In the genomic region with DNA sequence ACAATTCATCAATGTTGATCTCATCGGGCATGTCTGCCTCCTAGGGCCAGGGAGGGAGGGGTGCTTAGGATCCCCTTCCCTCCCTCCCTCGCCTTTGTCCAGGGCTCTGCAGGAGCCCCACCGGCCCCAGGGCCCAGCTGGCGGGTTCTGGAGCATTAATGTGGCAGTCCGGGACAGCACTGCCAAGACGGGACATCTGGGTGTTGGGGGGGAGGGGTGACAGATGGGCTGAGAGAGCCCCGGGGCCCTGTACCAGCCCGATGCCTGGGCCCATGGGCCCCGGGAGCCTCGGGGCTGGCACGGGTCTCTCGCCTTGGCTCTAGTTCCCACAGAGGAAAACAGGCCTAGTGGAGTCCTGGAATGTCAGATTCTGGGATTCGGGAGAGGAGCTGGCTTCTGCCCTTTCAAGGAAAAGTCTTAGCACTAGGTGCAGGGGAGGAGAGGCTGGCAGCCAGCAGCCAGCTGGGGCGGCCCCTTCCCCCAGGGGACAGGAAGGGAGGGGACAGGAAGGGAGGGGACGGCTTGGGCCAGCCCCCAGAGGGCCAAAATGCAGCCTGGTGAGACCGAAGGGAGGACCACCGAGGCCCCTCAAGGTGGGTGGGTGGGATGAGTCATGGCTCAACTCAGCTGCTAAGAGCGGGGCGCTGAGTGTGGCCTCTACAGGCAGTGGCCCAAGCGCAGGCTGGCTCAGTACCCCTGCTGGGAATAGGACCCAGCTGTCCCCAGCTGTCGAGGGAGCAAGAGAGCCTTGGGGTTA, we compare ENCODE assay signal across 11 cellular contexts. TPM values are rescaled to one million over a fixed set of nuclear protein-coding genes. Genes with fewer than 3 reads are reported as not detected.
DNase-seq lines count a peak whose midpoint lies in the region; ATAC-seq and TF ChIP-seq lines count a peak whose summit lies in the region.
"Had no signal": no experiment of that assay in that cellular context is flagged by ENCODE, and none has a peak within 500 bp of the region (broad histone marks: within the 10 kb centered on the region; RNA-seq: fewer than 3 reads in every experiment).

No MANE protein-coding gene starts in this region.

- H3K27ac ChIP-seq in SK-N-SH (ENCODE audit: low read depth in 2 of 2, low read length in 1 of 2), result no peak overlapping the region
- peak overlapping the region; percentile 83 to 84 for H3K27ac ChIP-seq in esophagus (ENCODE audit: low read depth in 2 of 2, low read length in 1 of 2)
- peak overlapping the region; percentile 61 for H3K27ac ChIP-seq in muscle layer of duodenum (ENCODE audit: low read length)
- H3K27ac ChIP-seq in MM.1S (ENCODE audit: low read length), result no peak overlapping the region

- H3K9ac ChIP-seq in SK-N-SH (no peak overlapping the region), MM.1S (ENCODE audit: low read length) (no peak overlapping the region)

- TF ChIP-seq EP300 in SK-N-SH (IDR thresholded peaks at IDR 0.05; ENCODE audit: borderline replicate concordance in 1 of 2, low read depth in 1 of 2, low read length in 1 of 2), result no peak

- H3K9me2 ChIP-seq in SK-N-SH (no peaks in the 10 kb centered on the region), MM.1S (replicated peaks; ENCODE audit: insufficient read depth, low read length) (no peaks in the 10 kb centered on the region)

- H3K36me3 ChIP-seq in SK-N-SH (replicated peaks in 1 of 2; ENCODE audit: control insufficient read depth in 1 of 2, insufficient read depth in 2 of 2, low read length in 1 of 2) (no peaks in the 10 kb centered on the region), esophagus (ENCODE audit: control insufficient read depth in 2 of 2, insufficient read depth in 2 of 2, low read length in 1 of 2) (no peaks in the 10 kb centered on the region), muscle layer of duodenum (ENCODE audit: control insufficient read depth in 1 of 2, insufficient read depth in 2 of 2, low read length in 2 of 2) (no peaks in the 10 kb centered on the region), MM.1S (replicated peaks; ENCODE audit: insufficient read depth, low read length) (no peaks in the 10 kb centered on the region)

- ATAC-seq in SK-N-SH treated with all-trans-retinoic acid at 6 μM for 48 hours, result no peak

- peaks cover 9% of the 10 kb centered on the region for H3K27me3 ChIP-seq in SK-N-SH (ENCODE audit: insufficient read depth)
- H3K27me3 ChIP-seq in esophagus (ENCODE audit: control insufficient read depth in 1 of 2, insufficient read depth in 2 of 2, low read length in 2 of 2), result no peaks in the 10 kb centered on the region
- H3K27me3 ChIP-seq in muscle layer of duodenum (ENCODE audit: low read depth, low read length), result no peaks in the 10 kb centered on the region
- H3K27me3 ChIP-seq in MM.1S (replicated peaks; ENCODE audit: insufficient read depth, low read length), result peaks cover 38% of the 10 kb centered on the region

- H3K4me1 ChIP-seq in SK-N-SH (ENCODE audit: control insufficient read depth in 1 of 2, insufficient read depth in 2 of 2, low read depth in 1 of 2, low read length in 1 of 2), result peaks cover 0 to 16% of the 10 kb centered on the region in 2 experiments; a peak in 2 of 4 replicates
- peaks cover 2 to 12% of the 10 kb centered on the region in 2 donors for H3K4me1 ChIP-seq in esophagus (ENCODE audit: control insufficient read depth in 2 of 2, insufficient read depth in 2 of 2, low read length in 1 of 2)
- H3K4me1 ChIP-seq in muscle layer of duodenum (ENCODE audit: control insufficient read depth in 1 of 2, insufficient read depth in 2 of 2, low read length in 2 of 2), result peaks cover 0 to 36% of the 10 kb centered on the region in 2 donors
- H3K4me1 ChIP-seq in MM.1S (ENCODE audit: low read length), result no peaks in the 10 kb centered on the region

- H3K4me2 ChIP-seq in SK-N-SH (no peak overlapping the region), MM.1S (ENCODE audit: low read depth, low read length) (no peak overlapping the region)

- 67% methylated on average over 14 of the region's 21 CpGs for WGBS in SK-N-SH (ENCODE audit: low lambda C conversion rate)
- 33 to 52% methylated on average over 21 of the region's 21 CpGs for WGBS in esophagus, 2 donors

- no peak for TF ChIP-seq RAD21 in SK-N-SH (IDR thresholded peaks at IDR 0.05; ENCODE audit: low read length)

- H3F3A ChIP-seq in SK-N-SH (replicated peaks; ENCODE audit: insufficient read depth) (no peaks in the 10 kb centered on the region), MM.1S (ENCODE audit: insufficient read depth, low read length) (no peaks in the 10 kb centered on the region)

- peak overlapping the region; percentile 91 for H3K27ac Mint-ChIP-seq in type B pancreatic cell
- no peak overlapping the region for H3K27ac Mint-ChIP-seq in activated T-cell treated with anti-CD3 and anti-CD28 coated beads, Interleukin-2, amount 50 U/mL, for 24 hours

- CTCF ChIA-PET in SK-N-SH (lab: Yijun Ruan, JAX), result interaction anchor here (0.6 to 5.7 kb wide), 6 partner anchors 9 to 111 kb away, joined by 3 to 41 read pairs (median 10); partner anchors contain the start of gene CATSPERG

- no peaks in the 10 kb centered on the region for H3K36me3 Mint-ChIP-seq in type B pancreatic cell
- H3K36me3 Mint-ChIP-seq in activated T-cell treated with anti-CD3 and anti-CD28 coated beads, Interleukin-2, amount 50 U/mL, for 24 hours (ENCODE audit: low read depth), result no peaks in the 10 kb centered on the region

- no peak overlapping the region for H2AFZ ChIP-seq in SK-N-SH (ENCODE audit: low read depth)
- no peak overlapping the region for H2AFZ ChIP-seq in MM.1S (ENCODE audit: low read length)

- H3K4me1 Mint-ChIP-seq in type B pancreatic cell (ENCODE audit: unreplicated experiment), result peaks cover 30% of the 10 kb centered on the region
- peaks cover 5% of the 10 kb centered on the region for H3K4me1 Mint-ChIP-seq in activated T-cell treated with anti-CD3 and anti-CD28 coated beads, Interleukin-2, amount 50 U/mL, for 24 hours (ENCODE audit: low read depth)

- H3K79me2 ChIP-seq in SK-N-SH (ENCODE audit: insufficient read depth) (no peaks in the 10 kb centered on the region), MM.1S (ENCODE audit: low read length) (no peaks in the 10 kb centered on the region)

- H4K20me1 ChIP-seq in SK-N-SH (ENCODE audit: insufficient read depth) (no peaks in the 10 kb centered on the region), MM.1S (ENCODE audit: insufficient read depth, low read length) (no peaks in the 10 kb centered on the region)

- peak; percentile 62 for DNase-seq in SK-N-SH
- DNase-seq in type B pancreatic cell (ENCODE audit: extremely low spot score, unreplicated experiment), result no peak
- no peak for DNase-seq in activated T-cell treated with anti-CD3 and anti-CD28 coated beads, Interleukin-2, amount 50 U/mL, for 24 hours
- no peak for DNase-seq in glomerular visceral epithelial cell (ENCODE audit: extremely low spot score)
- DNase-seq in MM.1S, result no peak
- DNase-seq: 8988T, NCI-H187 had no signal

- TF ChIP-seq CTCF in SK-N-SH (IDR thresholded peaks at IDR 0.05) (no peak), type B pancreatic cell (conservative IDR thresholded peaks at IDR 0.05) (no peak), MM.1S (IDR thresholded peaks at IDR 0.05; ENCODE audit: low read length) (no peak)

- POLR2A ChIA-PET in SK-N-SH (lab: Yijun Ruan, JAX), result no interaction called here

- no peaks in the 10 kb centered on the region for H3K9me3 Mint-ChIP-seq in type B pancreatic cell
- H3K9me3 Mint-ChIP-seq in activated T-cell treated with anti-CD3 and anti-CD28 coated beads, Interleukin-2, amount 50 U/mL, for 24 hours, result no peaks in the 10 kb centered on the region

- H3K9me3 ChIP-seq in SK-N-SH, result no peaks in the 10 kb centered on the region
- H3K9me3 ChIP-seq in esophagus (ENCODE audit: control insufficient read depth in 2 of 2, insufficient read depth in 1 of 2, low read depth in 1 of 2, low read length in 1 of 2), result no peaks in the 10 kb centered on the region
- no peaks in the 10 kb centered on the region for H3K9me3 ChIP-seq in muscle layer of duodenum (ENCODE audit: control insufficient read depth in 1 of 2, low read length in 2 of 2)
- H3K9me3 ChIP-seq in MM.1S (replicated peaks; ENCODE audit: insufficient read depth, low read length), result no peaks in the 10 kb centered on the region

- H3K27me3 Mint-ChIP-seq in type B pancreatic cell, result peaks cover 19% of the 10 kb centered on the region
- peaks cover 30% of the 10 kb centered on the region for H3K27me3 Mint-ChIP-seq in activated T-cell treated with anti-CD3 and anti-CD28 coated beads, Interleukin-2, amount 50 U/mL, for 24 hours

- H3K4me3 ChIP-seq in SK-N-SH (ENCODE audit: low read depth in 2 of 2, low read length in 1 of 2), result no peak overlapping the region
- peak overlapping the region; percentile 28 to 40 for H3K4me3 ChIP-seq in esophagus (ENCODE audit: low read depth in 1 of 2, low read length in 2 of 2)
- H3K4me3 ChIP-seq in muscle layer of duodenum (ENCODE audit: low read depth in 1 of 2, low read length in 2 of 2), result peak overlapping the region; percentile 44 to 59
- no peak overlapping the region for H3K4me3 ChIP-seq in MM.1S (ENCODE audit: low read length)

- peak overlapping the region; percentile 20 for H3K4me3 Mint-ChIP-seq in type B pancreatic cell
- no peak overlapping the region for H3K4me3 Mint-ChIP-seq in activated T-cell treated with anti-CD3 and anti-CD28 coated beads, Interleukin-2, amount 50 U/mL, for 24 hours

TF ChIP-seq in SK-N-SH, 30 proteins besides CTCF, POLR2A, EP300 and RAD21 (continues in another document):
- TF ChIP-seq RFX5 (IDR thresholded peaks at IDR 0.05; ENCODE audit: low read length), result no peak

TF ChIP-seq in SK-N-SH treated with all-trans-retinoic acid at 6 μM for 48 hours, 23 proteins besides CTCF, POLR2A, EP300 and RAD21 (continues in another document):
- TF ChIP-seq BACH2 (CRISPR knock-in tag; IDR thresholded peaks at IDR 0.05; ENCODE audit: borderline replicate concordance), result no peak

RNA-seq across cellular contexts. Expression of gene PPP1R14A, which starts 3.1 kb away (rescaled TPM):
- polyA plus RNA-seq in SK-N-SH (2012; rRNA removed) (1.1 and 1.6 TPM in 2 replicates), esophagus (10 to 100 TPM; 31.2 to 77.0 TPM)
- polyA plus RNA-seq in SK-N-SH (2012; cell fraction: cytosol; rRNA removed), result 0.95 and 1.4 TPM in 2 replicates
- polyA plus RNA-seq in SK-N-SH (2012; cell fraction: nucleus; rRNA removed), result 0.85 and 2.1 TPM in 2 replicates
- 14.9 and 20.7 TPM in 2 replicates for total RNA-seq in type B pancreatic cell (ENCODE audit: low replicate concordance)

RNA-seq across cellular contexts. Expression of gene SPINT2, which starts 11.3 kb away (rescaled TPM):
- polyA plus RNA-seq in SK-N-SH (2012; rRNA removed) (1.0 TPM in 2 replicates), esophagus (100 to 1,000 TPM; 230 to 334 TPM)
- 1.1 and 2.2 TPM in 2 replicates for polyA plus RNA-seq in SK-N-SH (2012; cell fraction: cytosol; rRNA removed)
- 0.87 and 1.3 TPM in 2 replicates for polyA plus RNA-seq in SK-N-SH (2012; cell fraction: nucleus; rRNA removed)
- 243 and 526 TPM in 2 replicates for total RNA-seq in type B pancreatic cell (ENCODE audit: low replicate concordance)

RNA-seq across cellular contexts. Expression of gene DPF1, which starts 29.1 kb away (rescaled TPM):
- polyA plus RNA-seq in SK-N-SH (2012; rRNA removed) (4.3 and 4.8 TPM in 2 replicates), esophagus (under 1 TPM; 0.06 to 0.08 TPM)
- polyA plus RNA-seq in SK-N-SH (2012; cell fraction: cytosol; rRNA removed), result 3.0 and 3.9 TPM in 2 replicates
- polyA plus RNA-seq in SK-N-SH (2012; cell fraction: nucleus; rRNA removed), result 12.6 and 17.8 TPM in 2 replicates
- 0.93 and 12.6 TPM in 2 replicates for total RNA-seq in type B pancreatic cell (ENCODE audit: low replicate concordance)
- total RNA-seq: lower leg skin had no signal

RNA-seq across cellular contexts. Expression of gene C19orf33, which starts 50.9 kb away (rescaled TPM):
- polyA plus RNA-seq in SK-N-SH (2012; rRNA removed), result not detected in 2 replicates
- polyA plus RNA-seq in SK-N-SH (2012; cell fraction: cytosol; rRNA removed), result 0.13 TPM in 1 of 2 replicates, not detected in the other
- polyA plus RNA-seq in SK-N-SH (2012; cell fraction: nucleus; rRNA removed), result not detected in 2 replicates
- polyA plus RNA-seq in esophagus, result 1,000 to 10,000 TPM in 1 of 2 donors, 100 to 1,000 TPM in 1; 826 to 1,919 TPM
- total RNA-seq in type B pancreatic cell (ENCODE audit: low replicate concordance), result 46.8 and 270 TPM in 2 replicates

Comparison
In these comparisons a context has a peak if more than half of its experiments do, and no peak if none do; other contexts are left out.
1. H3K27ac ChIP-seq: peak in esophagus (2 of 2) and muscle layer of duodenum (single experiment); none in SK-N-SH (0 of 2) and MM.1S (single experiment).
2. H3K4me3 ChIP-seq: peak in esophagus (2 of 2) and muscle layer of duodenum (2 of 2); none in SK-N-SH (0 of 2) and MM.1S (single experiment).
3. RNA of gene PPP1R14A, which starts 3.1 kb away (polyA plus RNA-seq): 31.2 to 77.0 TPM in esophagus; 0.85 to 2.1 TPM in SK-N-SH; every median in the first group is over 10 times any median in the second.
4. RNA of gene SPINT2, which starts 11.3 kb away (polyA plus RNA-seq): 230 to 334 TPM in esophagus; 0.87 to 2.2 TPM in SK-N-SH; every median in the first group is over 10 times any median in the second.